20 cellular contexts compared by ENCODE assay signal in the genomic region with DNA sequence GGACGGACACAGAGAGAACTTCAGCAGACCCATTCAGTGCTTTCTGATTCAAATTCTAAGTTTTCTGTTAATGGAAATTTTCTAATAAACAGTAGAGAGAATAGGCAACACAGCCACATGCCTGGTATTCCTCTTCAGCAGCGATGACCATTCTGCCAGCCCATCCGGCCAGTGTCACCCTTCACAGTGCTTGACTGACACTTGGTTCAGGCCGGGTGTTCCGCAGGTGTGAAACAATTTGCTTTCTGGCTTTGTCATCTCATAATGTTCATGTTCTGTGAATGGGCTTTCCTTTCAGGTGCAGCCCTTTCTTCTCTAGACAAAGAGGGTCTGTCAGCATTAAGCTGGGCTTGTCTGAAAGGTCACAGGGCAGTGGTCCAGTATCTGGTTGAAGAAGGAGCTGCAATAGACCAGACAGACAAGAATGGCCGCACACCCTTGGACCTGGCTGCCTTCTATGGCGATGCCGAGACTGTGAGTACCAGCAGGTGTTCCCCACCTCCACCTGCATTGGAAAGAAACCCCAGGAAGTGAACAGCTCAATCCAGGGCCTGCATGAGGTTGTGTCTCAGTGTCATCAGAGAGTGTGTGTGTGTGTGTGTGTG.
DNase-seq lines count a peak whose midpoint lies in the region; ATAC-seq and TF ChIP-seq lines count a peak whose summit lies in the region.
"Had no signal": no experiment of that assay in that cellular context is flagged by ENCODE, and none has a peak within 500 bp of the region (broad histone marks: within the 10 kb centered on the region; RNA-seq: fewer than 3 reads in every experiment).

No MANE protein-coding gene starts in this region.

- DNase-seq in Panc1 (ENCODE audit: low read depth, low spot score) (no peak), endodermal cell (peak; percentile 28), osteocyte (ENCODE audit: extremely low spot score, unreplicated experiment) (peak; percentile 57), type B pancreatic cell (ENCODE audit: extremely low spot score, unreplicated experiment) (no peak), NCI-H2081 (lab: John Stamatoyannopoulos, UW) (no peak), NOMO-1 treated with DMSO at 0.1 percent for 48 hours (lab: John Stamatoyannopoulos, UW; ENCODE audit: unreplicated experiment) (no peak)
- DNase-seq: Calu3; CD8-positive, alpha-beta T cell; DMS 273 treated with DMSO at 0.1 percent for 48 hours; DMS53; DND-41; EL; GOT3; H7; HFFc6 had no signal

- H3K27me3 ChIP-seq in Panc1 (ENCODE audit: control insufficient read depth, insufficient read depth, low read length) (no peaks in the 10 kb centered on the region), endodermal cell (ENCODE audit: control insufficient read depth, insufficient read depth, low read length, poor library complexity, severe bottlenecking) (no peaks in the 10 kb centered on the region)
- H3K27me3 ChIP-seq: BLaER1 treated with 17β-estradiol and CSF1 and Interleukin-3, amounts not matched to agents 10 nM and 100 nM had no signal

- TF ChIP-seq CTCF in Panc1 (IDR thresholded peaks at IDR 0.05) (no peak), endodermal cell (conservative IDR thresholded peaks at IDR 0.05) (no peak), osteocyte (IDR thresholded peaks at IDR 0.05) (no peak), type B pancreatic cell (conservative IDR thresholded peaks at IDR 0.05) (no peak)

- H3K4me1 Mint-ChIP-seq in endodermal cell (no peaks in the 10 kb centered on the region), osteocyte (ENCODE audit: unreplicated experiment) (no peaks in the 10 kb centered on the region), type B pancreatic cell (ENCODE audit: unreplicated experiment) (no peaks in the 10 kb centered on the region)
- H3K4me1 Mint-ChIP-seq: B cell had no signal

- intact Hi-C loops in Panc1 (cut with micrococcal nuclease; ENCODE audit: unreplicated experiment), result no loop called here

- 96 to 98% methylated on average over 6 to 8 of the region's 8 CpGs for WGBS in endodermal cell (ENCODE audit: insufficient coverage in 1 of 2, insufficient read length in 1 of 2), 2 experiments

- H3K9ac ChIP-seq in endodermal cell (ENCODE audit: extremely low read depth, low read length, poor library complexity, severe bottlenecking), result no peak overlapping the region
- H3K9ac ChIP-seq: BLaER1 treated with 17β-estradiol and CSF1 and Interleukin-3, amounts not matched to agents 10 nM and 100 nM had no signal

- peaks cover 13% of the 10 kb centered on the region for H3K36me3 Mint-ChIP-seq in endodermal cell (ENCODE audit: low read depth)
- peaks cover 64% of the 10 kb centered on the region for H3K36me3 Mint-ChIP-seq in osteocyte (ENCODE audit: unreplicated experiment)
- peaks cover 60% of the 10 kb centered on the region for H3K36me3 Mint-ChIP-seq in type B pancreatic cell
- H3K36me3 Mint-ChIP-seq: CD8-positive, alpha-beta T cell had no signal

- in situ Hi-C loops in Panc1 (cut with HindIII; ENCODE audit: low pct_unique_long_range_greater_than_20kb, low sequenced_read_pairs), result no loop called here

- H3K9me3 ChIP-seq in Panc1 (ENCODE audit: control insufficient read depth, insufficient read depth, low read depth, low read length) (no peaks in the 10 kb centered on the region), endodermal cell (ENCODE audit: control insufficient read depth, low read length) (no peaks in the 10 kb centered on the region)

- H3K27me3 Mint-ChIP-seq in endodermal cell (ENCODE audit: insufficient read depth) (peaks cover under 1% of the 10 kb centered on the region), osteocyte (ENCODE audit: unreplicated experiment) (no peaks in the 10 kb centered on the region), type B pancreatic cell (no peaks in the 10 kb centered on the region)

- H3K4me3 ChIP-seq in Panc1 (ENCODE audit: low read depth in 2 of 2, low read length in 2 of 2), result no peak overlapping the region
- no peak overlapping the region for H3K4me3 ChIP-seq in endodermal cell (ENCODE audit: low read length)
- H3K4me3 ChIP-seq: BLaER1 treated with 17β-estradiol and CSF1 and Interleukin-3, amounts not matched to agents 10 nM and 100 nM; GM12878 had no signal

- BruUV-seq in Panc1 (replicated peaks; lab: Mats Ljungman, UMichigan), result TSS peak; percentile 3

- H3K9me3 Mint-ChIP-seq in endodermal cell (no peaks in the 10 kb centered on the region), osteocyte (ENCODE audit: unreplicated experiment) (no peaks in the 10 kb centered on the region), type B pancreatic cell (no peaks in the 10 kb centered on the region)
- H3K9me3 Mint-ChIP-seq: CD8-positive, alpha-beta T cell; HFFc6 had no signal

- no peak overlapping the region for H3K27ac Mint-ChIP-seq in endodermal cell
- H3K27ac Mint-ChIP-seq in osteocyte (ENCODE audit: unreplicated experiment), result no peak overlapping the region
- H3K27ac Mint-ChIP-seq in type B pancreatic cell, result peak overlapping the region; percentile 41
- H3K27ac Mint-ChIP-seq: B cell; CD8-positive, alpha-beta T cell; HFFc6 had no signal

- H3K4me1 ChIP-seq in Panc1 (ENCODE audit: control insufficient read depth, insufficient read depth, low read length) (no peaks in the 10 kb centered on the region), endodermal cell (ENCODE audit: control insufficient read depth, insufficient read depth, low read length) (no peaks in the 10 kb centered on the region)

- CTCF ChIA-PET in Panc1 (lab: Charles Lee), result no interaction called here

- no peak for ATAC-seq in Panc1
- ATAC-seq: CD8-positive, alpha-beta T cell; GM12878; HCT116 had no signal

- H3K27ac ChIP-seq in Panc1 (ENCODE audit: low read length), result no peak overlapping the region
- H3K27ac ChIP-seq in endodermal cell (ENCODE audit: low read depth, low read length), result no peak overlapping the region
- H3K27ac ChIP-seq: BLaER1 treated with 17β-estradiol and CSF1 and Interleukin-3, amounts not matched to agents 10 nM and 100 nM; HL-60 had no signal

- POLR2A ChIA-PET in Panc1 (lab: Charles Lee), result interaction anchor here (0.6 kb wide), 1 partner anchor 454 kb away, joined by 4 read pairs; no protein-coding TSS in a partner anchor

- H3K36me3 ChIP-seq in Panc1 (ENCODE audit: control insufficient read depth, insufficient read depth, low read length), result no peaks in the 10 kb centered on the region
- peaks cover 97% of the 10 kb centered on the region for H3K36me3 ChIP-seq in endodermal cell (ENCODE audit: control insufficient read depth, insufficient read depth, low read length)
- H3K36me3 ChIP-seq: BLaER1 treated with 17β-estradiol and CSF1 and Interleukin-3, amounts not matched to agents 10 nM and 100 nM had no signal

- H3K4me3 Mint-ChIP-seq in endodermal cell, result no peak overlapping the region
- no peak overlapping the region for H3K4me3 Mint-ChIP-seq in osteocyte (ENCODE audit: unreplicated experiment)
- H3K4me3 Mint-ChIP-seq in type B pancreatic cell, result no peak overlapping the region
- H3K4me3 Mint-ChIP-seq: B cell; CD8-positive, alpha-beta T cell; HFFc6 had no signal

Comparison
In these comparisons a context has a peak if more than half of its experiments do, and no peak if none do; other contexts are left out.
1. DNase-seq: peak in endodermal cell (single experiment) and osteocyte (single experiment); none in Panc1 (single experiment), type B pancreatic cell (single experiment), NCI-H2081 (0 of 2) and NOMO-1 treated with DMSO at 0.1 percent for 48 hours (single experiment).